ENCODE assay signal across 8 cellular contexts in the genomic region with DNA sequence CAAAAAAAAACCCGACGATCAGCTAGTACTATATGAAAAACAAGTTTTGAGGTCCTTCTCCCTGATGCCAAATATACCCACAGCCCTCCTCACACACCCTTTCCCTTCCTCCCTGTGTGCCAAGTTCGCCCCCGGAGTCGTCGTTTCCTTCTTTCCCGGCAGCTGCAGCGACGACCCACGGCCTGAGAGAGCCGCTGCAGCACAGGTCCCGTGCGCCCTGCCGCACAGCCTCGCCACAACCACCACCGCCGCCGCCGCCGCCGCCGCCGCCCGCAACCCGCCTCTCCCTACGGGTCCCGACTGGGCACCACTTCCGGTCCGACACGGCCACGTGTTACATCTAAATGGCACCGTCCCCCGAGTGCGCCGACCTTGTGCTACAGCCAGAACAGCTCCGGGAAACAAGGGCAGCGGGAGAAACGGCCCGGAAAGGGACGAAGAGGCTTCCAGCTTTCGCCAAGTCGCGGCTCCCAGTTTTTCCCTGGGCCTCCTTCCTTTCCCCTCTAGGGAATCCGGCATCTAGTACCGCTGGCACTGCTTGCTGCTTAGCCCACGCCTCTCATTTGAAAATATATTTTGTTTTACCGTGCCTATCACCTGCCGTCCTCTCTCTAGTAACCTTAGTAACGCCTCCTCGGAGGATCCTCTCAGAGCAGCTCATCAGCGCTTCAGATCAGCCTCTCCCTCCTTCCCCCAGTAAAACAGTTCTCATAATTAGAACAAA. TPM values are rescaled to one million over a fixed set of nuclear protein-coding genes. Genes with fewer than 3 reads are reported as not detected.
DNase-seq lines count a peak whose midpoint lies in the region; ATAC-seq and TF ChIP-seq lines count a peak whose summit lies in the region.

A gene with protein sequence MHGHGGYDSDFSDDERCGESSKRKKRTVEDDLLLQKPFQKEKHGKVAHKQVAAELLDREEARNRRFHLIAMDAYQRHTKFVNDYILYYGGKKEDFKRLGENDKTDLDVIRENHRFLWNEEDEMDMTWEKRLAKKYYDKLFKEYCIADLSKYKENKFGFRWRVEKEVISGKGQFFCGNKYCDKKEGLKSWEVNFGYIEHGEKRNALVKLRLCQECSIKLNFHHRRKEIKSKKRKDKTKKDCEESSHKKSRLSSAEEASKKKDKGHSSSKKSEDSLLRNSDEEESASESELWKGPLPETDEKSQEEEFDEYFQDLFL (minus strand): TSS at position 315 of the 724 bp plus-strand sequence. CDS start 2,486 bp downstream, outside the sequence.

- TF ChIP-seq CTCF in ovary (IDR thresholded peaks at IDR 0.05) = peak in 2 of 3 donors; percentile 32 to 47
- TF ChIP-seq CTCF in thyroid gland (IDR thresholded peaks at IDR 0.05) = peak in 5 of 6 experiments; percentile 18 to 71 (median 63)

- H3K27me3 ChIP-seq in ovary = no peaks in the 10 kb centered on the region
- no peaks in the 10 kb centered on the region for H3K27me3 ChIP-seq in thyroid gland

- intact Hi-C loops in Right ventricle myocardium superior (cut with DNase I) (loop anchor here (10.0 kb wide), 1 partner anchor 112 kb away; no protein-coding TSS in a partner anchor), ovary (cut with DNase I) (no loop called here), thyroid gland (cut with DNase I) (no loop called here)

- H3K4me3 Mint-ChIP-seq in activated naive CD8-positive, alpha-beta T cell treated with anti-CD3 and anti-CD28 coated beads for 36 hours = no peak within 1 kb of the TSS

- H3K36me3 Mint-ChIP-seq in activated naive CD8-positive, alpha-beta T cell treated with anti-CD3 and anti-CD28 coated beads for 36 hours = peaks cover 1% of the 10 kb centered on the region

- H3K4me1 ChIP-seq in ovary (ENCODE audit: insufficient read depth) (peaks cover 3% of the 10 kb centered on the region), thyroid gland (peaks cover 0 to 7% of the 10 kb centered on the region in 2 donors)

- WGBS in ovary, 3 donors = 0% methylated on average over 44 to 51 of the region's 51 CpGs
- 0% methylated on average over 33 to 41 of the region's 51 CpGs for WGBS in thyroid gland, 2 donors

- H3K27ac ChIP-seq in ovary (peak within 1 kb of the TSS; percentile 75 to 86), thyroid gland (peak within 1 kb of the TSS; percentile 76 to 80 (median 79))

- no peak within 1 kb of the TSS for H3K27ac Mint-ChIP-seq in activated naive CD8-positive, alpha-beta T cell treated with anti-CD3 and anti-CD28 coated beads for 36 hours

- H3K9me3 ChIP-seq in ovary = no peaks in the 10 kb centered on the region
- H3K9me3 ChIP-seq in thyroid gland = no peaks in the 10 kb centered on the region

- peak; percentile 81 for ATAC-seq in HG02571 (IDR thresholded peaks at IDR 0.05; ENCODE audit: unreplicated experiment)
- peak; percentile 99 for ATAC-seq in SK-N-SH treated with all-trans-retinoic acid at 6 μM for 48 hours
- ATAC-seq in Right ventricle myocardium superior (ENCODE audit: poor library complexity) = peak; percentile 99

- no peaks in the 10 kb centered on the region for H3K27me3 Mint-ChIP-seq in activated naive CD8-positive, alpha-beta T cell treated with anti-CD3 and anti-CD28 coated beads for 36 hours

- H3K9me3 Mint-ChIP-seq in activated naive CD8-positive, alpha-beta T cell treated with anti-CD3 and anti-CD28 coated beads for 36 hours = no peaks in the 10 kb centered on the region

- peak; percentile 74 for TF ChIP-seq POLR2A in GM10847 (IDR thresholded peaks at IDR 0.05; ENCODE audit: extremely low read depth, insufficient read length)
- peak; percentile 84 for TF ChIP-seq POLR2A in ovary (IDR thresholded peaks at IDR 0.05)
- peak in 1 of 2 donors; percentile 73 for TF ChIP-seq POLR2A in thyroid gland (IDR thresholded peaks at IDR 0.05)

- H3K4me3 ChIP-seq in ovary (peak within 1 kb of the TSS; percentile 47), thyroid gland (replicated peaks in 1 of 3) (peak within 1 kb of the TSS; percentile 45 to 86 (median 72))

- TF ChIP-seq EP300 in ovary (IDR thresholded peaks at IDR 0.05) = peak; percentile 5

- DNase-seq in NCI-H1048 (lab: John Stamatoyannopoulos, UW) (peak; percentile 48), Right ventricle myocardium superior (peak; percentile 95), ovary (peak; percentile 90 to 94 (median 93)), thyroid gland (peak; percentile 92 to 93)
- DNase-seq in activated naive CD8-positive, alpha-beta T cell treated with anti-CD3 and anti-CD28 coated beads for 36 hours = peak; percentile 88

- H3K4me1 Mint-ChIP-seq in activated naive CD8-positive, alpha-beta T cell treated with anti-CD3 and anti-CD28 coated beads for 36 hours = peaks cover 32% of the 10 kb centered on the region

- H3K36me3 ChIP-seq in ovary = no peaks in the 10 kb centered on the region
- H3K36me3 ChIP-seq in thyroid gland = peaks cover 5 to 8% of the 10 kb centered on the region in 2 donors

TF ChIP-seq in SK-N-SH treated with all-trans-retinoic acid at 6 μM for 48 hours, 23 proteins besides CTCF, POLR2A, EP300 and RAD21 (continues in another document):
- TF ChIP-seq ESRRG (CRISPR knock-in tag; IDR thresholded peaks at IDR 0.05) (no peak), RARB (CRISPR knock-in tag; IDR thresholded peaks at IDR 0.05) (peak; percentile 47; the same call in 1 of the 2 replicates), TCF4 (CRISPR knock-in tag; IDR thresholded peaks at IDR 0.05; ENCODE audit: borderline replicate concordance) (no peak), GLIS3 (CRISPR knock-in tag; IDR thresholded peaks at IDR 0.05) (no peak), ZNF8 (CRISPR knock-in tag; IDR thresholded peaks at IDR 0.05) (peak; percentile 11; the same call in 1 of the 2 replicates), ZFP3 (CRISPR knock-in tag; IDR thresholded peaks at IDR 0.05) (peak; percentile 61; the same call in 1 of the 2 replicates)
- TF ChIP-seq, protein P1, sequence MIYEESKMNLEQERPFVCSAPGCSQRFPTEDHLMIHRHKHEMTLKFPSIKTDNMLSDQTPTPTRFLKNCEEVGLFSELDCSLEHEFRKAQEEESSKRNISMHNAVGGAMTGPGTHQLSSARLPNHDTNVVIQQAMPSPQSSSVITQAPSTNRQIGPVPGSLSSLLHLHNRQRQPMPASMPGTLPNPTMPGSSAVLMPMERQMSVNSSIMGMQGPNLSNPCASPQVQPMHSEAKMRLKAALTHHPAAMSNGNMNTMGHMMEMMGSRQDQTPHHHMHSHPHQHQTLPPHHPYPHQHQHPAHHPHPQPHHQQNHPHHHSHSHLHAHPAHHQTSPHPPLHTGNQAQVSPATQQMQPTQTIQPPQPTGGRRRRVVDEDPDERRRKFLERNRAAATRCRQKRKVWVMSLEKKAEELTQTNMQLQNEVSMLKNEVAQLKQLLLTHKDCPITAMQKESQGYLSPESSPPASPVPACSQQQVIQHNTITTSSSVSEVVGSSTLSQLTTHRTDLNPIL (CRISPR knock-in tag; IDR thresholded peaks at IDR 0.05; ENCODE audit: low read depth) = no peak
- TF ChIP-seq, protein P2, sequence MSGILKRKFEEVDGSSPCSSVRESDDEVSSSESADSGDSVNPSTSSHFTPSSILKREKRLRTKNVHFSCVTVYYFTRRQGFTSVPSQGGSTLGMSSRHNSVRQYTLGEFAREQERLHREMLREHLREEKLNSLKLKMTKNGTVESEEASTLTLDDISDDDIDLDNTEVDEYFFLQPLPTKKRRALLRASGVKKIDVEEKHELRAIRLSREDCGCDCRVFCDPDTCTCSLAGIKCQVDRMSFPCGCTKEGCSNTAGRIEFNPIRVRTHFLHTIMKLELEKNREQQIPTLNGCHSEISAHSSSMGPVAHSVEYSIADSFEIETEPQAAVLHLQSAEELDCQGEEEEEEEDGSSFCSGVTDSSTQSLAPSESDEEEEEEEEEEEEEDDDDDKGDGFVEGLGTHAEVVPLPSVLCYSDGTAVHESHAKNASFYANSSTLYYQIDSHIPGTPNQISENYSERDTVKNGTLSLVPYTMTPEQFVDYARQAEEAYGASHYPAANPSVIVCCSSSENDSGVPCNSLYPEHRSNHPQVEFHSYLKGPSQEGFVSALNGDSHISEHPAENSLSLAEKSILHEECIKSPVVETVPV (CRISPR knock-in tag; IDR thresholded peaks at IDR 0.05) = no peak
- TF ChIP-seq, protein P3, sequence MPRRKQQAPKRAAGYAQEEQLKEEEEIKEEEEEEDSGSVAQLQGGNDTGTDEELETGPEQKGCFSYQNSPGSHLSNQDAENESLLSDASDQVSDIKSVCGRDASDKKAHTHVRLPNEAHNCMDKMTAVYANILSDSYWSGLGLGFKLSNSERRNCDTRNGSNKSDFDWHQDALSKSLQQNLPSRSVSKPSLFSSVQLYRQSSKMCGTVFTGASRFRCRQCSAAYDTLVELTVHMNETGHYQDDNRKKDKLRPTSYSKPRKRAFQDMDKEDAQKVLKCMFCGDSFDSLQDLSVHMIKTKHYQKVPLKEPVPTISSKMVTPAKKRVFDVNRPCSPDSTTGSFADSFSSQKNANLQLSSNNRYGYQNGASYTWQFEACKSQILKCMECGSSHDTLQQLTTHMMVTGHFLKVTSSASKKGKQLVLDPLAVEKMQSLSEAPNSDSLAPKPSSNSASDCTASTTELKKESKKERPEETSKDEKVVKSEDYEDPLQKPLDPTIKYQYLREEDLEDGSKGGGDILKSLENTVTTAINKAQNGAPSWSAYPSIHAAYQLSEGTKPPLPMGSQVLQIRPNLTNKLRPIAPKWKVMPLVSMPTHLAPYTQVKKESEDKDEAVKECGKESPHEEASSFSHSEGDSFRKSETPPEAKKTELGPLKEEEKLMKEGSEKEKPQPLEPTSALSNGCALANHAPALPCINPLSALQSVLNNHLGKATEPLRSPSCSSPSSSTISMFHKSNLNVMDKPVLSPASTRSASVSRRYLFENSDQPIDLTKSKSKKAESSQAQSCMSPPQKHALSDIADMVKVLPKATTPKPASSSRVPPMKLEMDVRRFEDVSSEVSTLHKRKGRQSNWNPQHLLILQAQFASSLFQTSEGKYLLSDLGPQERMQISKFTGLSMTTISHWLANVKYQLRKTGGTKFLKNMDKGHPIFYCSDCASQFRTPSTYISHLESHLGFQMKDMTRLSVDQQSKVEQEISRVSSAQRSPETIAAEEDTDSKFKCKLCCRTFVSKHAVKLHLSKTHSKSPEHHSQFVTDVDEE (CRISPR knock-in tag; IDR thresholded peaks at IDR 0.05) = peak; percentile 50; the same call in 1 of the 2 replicates

RNA-seq across cellular contexts. Expression of the gene that starts here (rescaled TPM):
- 10 to 100 TPM; 13.9 to 15.9 TPM for total RNA-seq in activated naive CD8-positive, alpha-beta T cell treated with anti-CD3 and anti-CD28 coated beads for 36 hours
- total RNA-seq in Right ventricle myocardium superior (11.9 TPM), ovary (10 to 100 TPM; 12.2 to 25.7 (median 23.0) TPM), thyroid gland (100 to 1,000 TPM in 1 of 4 donors, 10 to 100 TPM in 3; 18.6 to 293 (median 27.8) TPM)
- polyA plus RNA-seq in ovary = 10 to 100 TPM; 12.7 to 25.8 TPM

Comparison
In these comparisons a context has a peak if more than half of its experiments do, and no peak if none do; other contexts are left out.
1. Peak in every context shown above with its lines: DNase-seq, ATAC-seq, H3K4me3 ChIP-seq and H3K27ac ChIP-seq.